8 cellular contexts compared by ENCODE assay signal in the genomic region with DNA sequence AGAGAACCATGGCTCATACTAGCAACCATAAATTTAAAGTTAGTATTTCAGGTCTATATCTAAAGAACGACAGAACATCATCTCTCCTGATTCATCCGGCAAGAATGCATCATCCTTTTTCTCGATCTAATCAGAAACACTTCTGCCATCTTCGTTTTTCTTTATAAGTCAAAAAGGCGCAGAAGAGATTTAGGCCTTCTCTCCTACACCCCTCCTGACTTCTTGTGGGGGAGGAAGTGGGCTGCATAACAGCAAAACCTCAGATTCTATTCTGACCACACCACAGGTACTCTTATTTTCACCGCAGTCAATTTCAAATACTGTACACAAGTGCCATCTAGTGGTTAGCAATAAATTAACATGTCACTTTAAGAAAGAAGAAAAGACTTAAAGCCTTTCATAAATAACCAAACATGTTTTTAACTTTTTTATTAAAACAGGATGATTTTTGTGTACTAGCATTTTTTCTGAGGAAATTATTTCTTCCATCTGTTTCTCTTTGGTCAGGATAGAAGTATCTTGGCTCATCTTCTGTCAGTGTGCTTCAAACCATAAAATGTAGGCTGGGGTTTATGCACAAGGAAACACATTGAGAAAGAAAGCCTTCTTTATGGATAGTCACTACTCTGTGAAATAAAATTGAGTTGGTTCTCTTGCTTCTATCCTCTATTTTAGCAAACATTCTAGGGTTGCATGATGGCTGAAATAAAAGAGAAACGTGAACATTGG. TPM values are rescaled to one million over a fixed set of nuclear protein-coding genes. Genes with fewer than 3 reads are reported as not detected.
DNase-seq lines count a peak whose midpoint lies in the region; ATAC-seq and TF ChIP-seq lines count a peak whose summit lies in the region.

No MANE protein-coding gene starts in this region.

- H3K4me1 ChIP-seq in foreskin keratinocyte: no peaks in the 10 kb centered on the region

- H3K4me3 Mint-ChIP-seq in activated T-cell treated with anti-CD3 and anti-CD28 coated beads, Interleukin-2, amount 50 U/mL, for 4 hours: no peak overlapping the region

- TF ChIP-seq CTCF in foreskin keratinocyte (conservative IDR thresholded peaks at IDR 0.05) (peak; percentile 86), retinal pigment epithelial cell (conservative IDR thresholded peaks at IDR 0.05; ENCODE audit: low read depth, low read length) (peak; percentile 50)

- H3K9me3 Mint-ChIP-seq in activated T-cell treated with anti-CD3 and anti-CD28 coated beads, Interleukin-2, amount 50 U/mL, for 4 hours: no peaks in the 10 kb centered on the region

- DNase-seq in DMS53 (lab: John Stamatoyannopoulos, UW) (peak; percentile 68), NCI-H345 (lab: John Stamatoyannopoulos, UW) (peak; percentile 29), foreskin keratinocyte (peak; percentile 26 to 63), retinal pigment epithelial cell (ENCODE audit: low read depth) (peak; percentile 30), C1 segment of cervical spinal cord (lab: John Stamatoyannopoulos, UW) (no peak)
- DNase-seq in activated T-cell treated with anti-CD3 and anti-CD28 coated beads, Interleukin-2, amount 50 U/mL, for 4 hours: no peak

- H3K27ac ChIP-seq in foreskin keratinocyte: no peak overlapping the region

- peaks cover 18% of the 10 kb centered on the region for H3K4me1 Mint-ChIP-seq in activated T-cell treated with anti-CD3 and anti-CD28 coated beads, Interleukin-2, amount 50 U/mL, for 4 hours (ENCODE audit: low read depth)

- no peak overlapping the region for H3K4me3 ChIP-seq in retinal pigment epithelial cell (ENCODE audit: low read length)

- no peaks in the 10 kb centered on the region for H3K27me3 Mint-ChIP-seq in activated T-cell treated with anti-CD3 and anti-CD28 coated beads, Interleukin-2, amount 50 U/mL, for 4 hours (ENCODE audit: low read depth)

- H3K36me3 Mint-ChIP-seq in activated T-cell treated with anti-CD3 and anti-CD28 coated beads, Interleukin-2, amount 50 U/mL, for 4 hours (ENCODE audit: insufficient read depth): no peaks in the 10 kb centered on the region

- peak; percentile 95 for ATAC-seq in GM19043 (IDR thresholded peaks at IDR 0.05; ENCODE audit: low read depth, unreplicated experiment)
- ATAC-seq in HG03103 (IDR thresholded peaks at IDR 0.05; ENCODE audit: low read depth, unreplicated experiment): peak; percentile 90
- peak; percentile 90 to 92 for ATAC-seq in activated T-cell treated with anti-CD3 and anti-CD28 coated beads, Interleukin-2, amount 50 U/mL, for 4 hours
- peak; percentile 60 for ATAC-seq in foreskin keratinocyte

- H3K27me3 ChIP-seq in foreskin keratinocyte: no peaks in the 10 kb centered on the region

RNA-seq across cellular contexts. Expression of a gene that starts 48.3 kb away (rescaled TPM):
- 10 to 100 TPM; 34.9 to 37.3 (median 35.2) TPM for total RNA-seq in activated T-cell treated with anti-CD3 and anti-CD28 coated beads, Interleukin-2, amount 50 U/mL, for 4 hours
- total RNA-seq in foreskin keratinocyte: 35.5 and 40.3 TPM in 2 replicates
- 24.9 and 25.8 TPM in 2 replicates for polyA plus RNA-seq in foreskin keratinocyte

Comparison
In these comparisons a context has a peak if more than half of its experiments do, and no peak if none do; other contexts are left out.
1. DNase-seq: peak in DMS53 (single experiment), NCI-H345 (single experiment), foreskin keratinocyte (2 of 2) and retinal pigment epithelial cell (single experiment); none in activated T-cell treated with anti-CD3 and anti-CD28 coated beads, Interleukin-2, amount 50 U/mL, for 4 hours (single experiment) and C1 segment of cervical spinal cord (0 of 14).
2. Peak in every context shown above with its lines, with median percentiles within 50 percentile points of each other: ATAC-seq.